In the genomic region with DNA sequence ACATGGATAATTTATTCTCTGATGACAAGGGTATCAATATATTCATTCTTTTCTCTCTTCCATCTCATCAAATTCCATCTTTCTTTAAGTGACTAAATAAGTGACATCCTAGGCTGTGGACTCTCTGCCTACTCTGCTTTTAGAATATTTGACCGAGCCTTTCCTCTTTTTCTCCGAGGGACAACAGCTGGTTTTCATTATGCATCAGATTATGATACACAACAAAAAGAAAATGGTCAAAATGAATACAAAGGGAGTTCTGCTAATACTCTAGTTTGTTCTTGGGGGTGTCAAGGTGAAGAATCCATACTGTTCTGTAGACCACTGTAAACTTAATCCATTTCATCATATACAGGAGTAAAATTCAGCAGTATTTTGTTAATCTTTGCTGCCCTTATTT, we compare ENCODE assay signal across 20 cellular contexts.
"Had no signal": no experiment of that assay in that cellular context is flagged by ENCODE, and none has a peak within 500 bp of the region (broad histone marks: within the 10 kb centered on the region; RNA-seq: fewer than 3 reads in every experiment).

No MANE protein-coding gene starts in this region.

- H3K4me2 ChIP-seq: PC-9 had no signal

- H3K4me3 ChIP-seq: cardiac muscle cell, PC-9 had no signal

- ATAC-seq: activated T-cell treated with anti-CD3 and anti-CD28 coated beads, Interleukin-2, amount 50 U/mL, for 4 hours; activated T-helper 17 cell treated with anti-CD3 and anti-CD28 coated beads, Interleukin-2, amount 50 U/mL, for 72 hours; T-helper 17 cell had no signal

- H2AFZ ChIP-seq: PC-9 had no signal

- H3K36me3 ChIP-seq: brain microvascular endothelial cell, cardiac muscle cell had no signal

- H3K27ac ChIP-seq: brain microvascular endothelial cell, cardiac muscle cell, PC-9 had no signal

- H3K27me3 ChIP-seq: brain microvascular endothelial cell, cardiac muscle cell had no signal

- DNase-seq: activated B cell treated with CpG ODN at 0.5 μM for 24 hours; activated CD4-positive, alpha-beta memory T cell treated with anti-CD3 and anti-CD28 coated beads for 36 hours; activated CD4-positive, alpha-beta T cell treated with anti-CD3 and anti-CD28 coated beads, Interleukin-2, amount 10 ng/mL, durations not matched to agents 7 days and 5 days; activated CD8-positive, alpha-beta memory T cell treated with anti-CD3 and anti-CD28 coated beads for 24 hours; activated gamma-delta T cell; activated naive CD4-positive, alpha-beta T cell treated with anti-CD3 and anti-CD28 coated beads for 36 hours; activated T-cell treated with anti-CD3 and anti-CD28 coated beads, Interleukin-2, amount 50 U/mL, for 4 hours; brain microvascular endothelial cell; Karpas-422; NCI-H1105 treated with DMSO at 0.1 percent for 48 hours; NCI-H1436 treated with DMSO at 0.1 percent for 48 hours; NCI-H187; NCI-H2081; NCI-H510A treated with DMSO at 0.1 percent for 48 hours; NCI-H69; PC-9; T-helper 17 cell; T-helper 9 cell had no signal
